In the genomic region with DNA sequence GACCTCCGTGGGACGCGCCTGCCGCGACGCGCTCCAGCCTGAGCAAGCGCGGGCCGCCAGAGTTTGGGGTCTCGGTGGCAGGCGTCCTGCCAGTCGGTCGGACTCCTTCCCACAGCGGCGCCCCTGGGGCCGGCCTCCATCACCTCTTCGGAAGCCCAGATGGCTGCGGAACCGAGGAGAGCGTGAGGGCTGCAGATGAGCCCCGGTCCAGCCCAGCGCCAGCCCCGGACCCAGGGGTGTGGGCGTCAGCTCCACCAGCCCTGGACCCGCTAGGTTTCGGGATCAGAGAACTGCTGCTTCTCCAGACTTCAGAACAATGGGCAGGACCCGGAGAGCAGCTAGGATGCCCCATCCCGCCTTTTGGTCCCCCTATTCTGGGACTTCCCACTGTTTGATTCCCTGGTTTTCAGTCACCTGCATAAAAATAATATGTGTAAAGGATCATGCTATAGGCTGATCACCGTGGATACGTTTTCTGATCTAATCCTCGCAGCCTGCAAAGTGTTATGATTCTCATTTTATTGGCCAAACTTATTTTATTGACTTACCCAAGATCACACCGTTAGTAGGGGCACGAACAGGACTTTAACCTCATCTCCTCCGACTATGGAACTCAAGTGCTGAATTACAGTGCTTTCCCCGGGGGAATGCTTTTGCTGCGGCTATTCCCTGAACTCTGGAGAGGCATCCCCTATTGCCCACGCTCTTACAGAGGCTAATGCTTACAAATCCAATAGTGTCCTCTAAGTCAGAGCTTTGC, we compare ENCODE assay signal across 14 cellular contexts. TPM values are rescaled to one million over a fixed set of nuclear protein-coding genes. Genes with fewer than 3 reads are reported as not detected.
DNase-seq lines count a peak whose midpoint lies in the region; ATAC-seq, FAIRE-seq and TF ChIP-seq lines count a peak whose summit lies in the region.
"Had no signal": no experiment of that assay in that cellular context is flagged by ENCODE, and none has a peak within 500 bp of the region (broad histone marks: within the 10 kb centered on the region; RNA-seq: fewer than 3 reads in every experiment).

No MANE protein-coding gene starts in this region.

- H3K4me2 ChIP-seq in mesendoderm (ENCODE audit: low read length), result peak overlapping the region; percentile 28

- H2AK5ac ChIP-seq in mesendoderm (ENCODE audit: low read length), result no peak overlapping the region

- H3K79me2 ChIP-seq in mesendoderm (ENCODE audit: control insufficient read depth, insufficient read depth, low read length), result no peaks in the 10 kb centered on the region

- no peak overlapping the region for H4K8ac ChIP-seq in mesendoderm (ENCODE audit: low read depth, low read length)

- H3K23ac ChIP-seq in mesendoderm (ENCODE audit: low read length), result peak overlapping the region; percentile 56

- no peak overlapping the region for H3K27ac ChIP-seq in ascending aorta
- no peak overlapping the region for H3K27ac ChIP-seq in mesendoderm (ENCODE audit: low read depth, low read length)
- no peak overlapping the region for H3K27ac ChIP-seq in transverse colon
- H3K27ac ChIP-seq: epithelial cell of prostate, SJCRH30, upper lobe of left lung had no signal

- H3K9ac ChIP-seq in mesendoderm (ENCODE audit: low read length), result peak overlapping the region; percentile 30

- peaks cover 13 to 22% of the 10 kb centered on the region in 2 donors for H3K4me1 ChIP-seq in ascending aorta
- no peaks in the 10 kb centered on the region for H3K4me1 ChIP-seq in mesendoderm (ENCODE audit: control insufficient read depth, low read depth, low read length)
- peaks cover 0 to 33% (median 26%) of the 10 kb centered on the region in 4 donors for H3K4me1 ChIP-seq in transverse colon

- H3K27me3 ChIP-seq in ascending aorta (no peaks in the 10 kb centered on the region), mesendoderm (ENCODE audit: insufficient read depth, low read length, poor library complexity) (peaks cover 85% of the 10 kb centered on the region), transverse colon (peaks cover 98% of the 10 kb centered on the region)
- H3K27me3 ChIP-seq: SJCRH30 had no signal

- H3K36me3 ChIP-seq in ascending aorta (no peaks in the 10 kb centered on the region), mesendoderm (ENCODE audit: control insufficient read depth, insufficient read depth, low read length) (no peaks in the 10 kb centered on the region), transverse colon (no peaks in the 10 kb centered on the region)
- H3K36me3 ChIP-seq: SJCRH30 had no signal

- TF ChIP-seq EP300 in transverse colon (IDR thresholded peaks at IDR 0.05; ENCODE audit: low read depth), result no peak

- intact Hi-C loops in ascending aorta (cut with DNase I), result loop anchor here (5.0 kb wide), 1 partner anchor 56 kb away; no protein-coding TSS in a partner anchor
- intact Hi-C loops in transverse colon (cut with DNase I; ENCODE audit: low total_unique reads), result no loop called here

- no peaks in the 10 kb centered on the region for H3K9me3 ChIP-seq in ascending aorta
- H3K9me3 ChIP-seq in transverse colon, result no peaks in the 10 kb centered on the region
- H3K9me3 ChIP-seq: SJCRH30, upper lobe of left lung had no signal

- TF ChIP-seq CTCF in AG09309 (IDR thresholded peaks at IDR 0.05; ENCODE audit: control insufficient read depth, insufficient read depth, low read depth, low read length, missing control alignments), result no peak
- no peak for TF ChIP-seq CTCF in GM13976 (IDR thresholded peaks at IDR 0.05; ENCODE audit: borderline replicate concordance, control extremely low read depth, extremely low read depth, insufficient read depth, missing control alignments)
- no peak for TF ChIP-seq CTCF in ascending aorta (IDR thresholded peaks at IDR 0.05)
- no peak for TF ChIP-seq CTCF in transverse colon (IDR thresholded peaks at IDR 0.05)

- H3K79me1 ChIP-seq in mesendoderm (ENCODE audit: low read length), result no peaks in the 10 kb centered on the region

- H3K4me3 ChIP-seq in AG09309 (ENCODE audit: control insufficient read depth, low read depth, low read length), result peak overlapping the region; percentile 23; the same call in 1 of the 2 replicates
- H3K4me3 ChIP-seq in ascending aorta, result peak overlapping the region; percentile 40 to 59
- H3K4me3 ChIP-seq in mesendoderm (ENCODE audit: low read length), result no peak overlapping the region
- peak overlapping the region in 2 of 4 donors; percentile 19 to 43 for H3K4me3 ChIP-seq in transverse colon
- H3K4me3 ChIP-seq: SJCRH30 had no signal

- H2BK5ac ChIP-seq in mesendoderm (ENCODE audit: low read length), result no peak overlapping the region

- peak overlapping the region; percentile 1 for H3K18ac ChIP-seq in mesendoderm (ENCODE audit: low read length)

- H2BK15ac ChIP-seq in mesendoderm (replicated peaks; ENCODE audit: low read depth), result no peak overlapping the region

- H3K4ac ChIP-seq in mesendoderm (ENCODE audit: low read depth, low read length), result no peak overlapping the region

- no peak for ATAC-seq in HG02973 (IDR thresholded peaks at IDR 0.05; ENCODE audit: unreplicated experiment)

- DNase-seq in AG09309 (ENCODE audit: low read depth) (no peak), GM13976 (ENCODE audit: low spot score) (peak; percentile 34), ascending aorta (ENCODE audit: low spot score in 2 of 2) (no peak), mesendoderm (no peak), HTR-8/SVneo (ENCODE audit: insufficient read length, low spot score) (no peak), transverse colon (no peak), GM03348 (ENCODE audit: low spot score) (no peak)
- DNase-seq: amniotic stem cell, Calu3, NCI-H1105 treated with DMSO at 0.1 percent for 48 hours, SJCRH30 had no signal

- in situ Hi-C loops in GM13976 (cut with MboI; ENCODE audit: low sequenced_read_pairs, unreplicated experiment) (no loop called here), transverse colon (cut with MboI; ENCODE audit: low pct_ligation_motif_present in 1 of 4, low pct_unique_long_range_greater_than_20kb in 1 of 4, low sequenced_read_pairs in 3 of 4) (no loop called here)

- WGBS in mesendoderm (ENCODE audit: extremely low coverage, insufficient coverage, low lambda C conversion rate), result no CpG with 5 or more reads among the region's 38 CpGs
- WGBS in transverse colon (ENCODE audit: low coverage in 1 of 2), 2 donors, result 23 to 24% methylated on average over 9 to 35 of the region's 38 CpGs

- no peak for TF ChIP-seq POLR2A in transverse colon (IDR thresholded peaks at IDR 0.05)

- H2BK120ac ChIP-seq in mesendoderm (ENCODE audit: low read depth, low read length), result no peak overlapping the region

- H4K5ac ChIP-seq in mesendoderm (ENCODE audit: low read length), result no peak overlapping the region

- H3K56ac ChIP-seq in mesendoderm (ENCODE audit: low read length), result peak overlapping the region; percentile 67

- FAIRE-seq in HTR-8/SVneo (lab: Jason Lieb, UNC), result no peak

RNA-seq across cellular contexts. Expression of a gene that starts 2.8 kb away (rescaled TPM):
- total RNA-seq in ascending aorta, result not detected
- polyA plus RNA-seq in mesendoderm (2013, experiment 1 of 2), result 0.10 TPM
- 0.08 TPM for polyA plus RNA-seq in mesendoderm (2013, experiment 2 of 2)
- not detected for total RNA-seq in transverse colon
- total RNA-seq: SJCRH30 had no signal

RNA-seq across cellular contexts. Expression of a gene that starts 10.3 kb away (rescaled TPM):
- total RNA-seq in ascending aorta, result not detected
- polyA plus RNA-seq in mesendoderm (2013, experiment 1 of 2), result 49.3 TPM
- 50.0 TPM for polyA plus RNA-seq in mesendoderm (2013, experiment 2 of 2)
- not detected for total RNA-seq in transverse colon
- total RNA-seq: SJCRH30, upper lobe of left lung had no signal
